22 cellular contexts compared by ENCODE assay signal in genomic region chr11:62719302-62719978, GRCh38. TPM values are rescaled to one million over a fixed set of nuclear protein-coding genes. Genes with fewer than 3 reads are reported as not detected.
DNase-seq lines count a peak whose midpoint lies in the region; TF ChIP-seq lines count a peak whose summit lies in the region.
"Had no signal": no experiment of that assay in that cellular context is flagged by ENCODE, and none has a peak within 500 bp of the region (broad histone marks: within the 10 kb centered on the region; RNA-seq: fewer than 3 reads in every experiment).

No MANE protein-coding gene starts in this region.

- peaks cover 17% of the 10 kb centered on the region for H3K79me1 ChIP-seq in mesendoderm (ENCODE audit: low read length)

- H4K5ac ChIP-seq in mesendoderm (ENCODE audit: low read length), result no peak overlapping the region

- no peak for DNase-seq in activated CD4-positive, alpha-beta T cell treated with anti-CD3 and anti-CD28 coated beads, Interleukin-2, amount 10 ng/mL, durations not matched to agents 24 days and 14 days
- no peak for DNase-seq in activated CD4-positive, alpha-beta T cell treated with anti-CD3 and anti-CD28 coated beads, Interleukin-2, amount 50 U/mL, for 48 hours
- DNase-seq in GM23248, result peak; percentile 33
- no peak for DNase-seq in activated naive CD8-positive, alpha-beta T cell treated with anti-CD3 and anti-CD28 coated beads for 36 hours
- DNase-seq in neural progenitor cell (ENCODE audit: low spot score), result no peak
- DNase-seq in stimulated activated CD4-positive, alpha-beta T cell treated with anti-CD3 and anti-CD28 coated beads, Interleukin-4, amount 100 ng/mL, for 1 hour, result no peak
- no peak for DNase-seq in mesendoderm
- DNase-seq in DMS114 treated with DMSO at 0.1 percent for 48 hours (lab: John Stamatoyannopoulos, UW; ENCODE audit: unreplicated experiment), result no peak
- DNase-seq: activated CD8-positive, alpha-beta memory T cell treated with anti-CD3 and anti-CD28 coated beads for 24 hours; brain microvascular endothelial cell; erythroblast; GDM1; heart right ventricle; mammary epithelial cell; NCI-H1417; NCI-H2171 treated with DMSO at 0.1 percent for 48 hours; nephron progenitor cell; stimulated activated naive CD4-positive, alpha-beta T cell; upper lobe of left lung had no signal

- H3K9me3 ChIP-seq in GM23248 (ENCODE audit: low read depth), result no peaks in the 10 kb centered on the region
- no peaks in the 10 kb centered on the region for H3K9me3 ChIP-seq in neural progenitor cell (ENCODE audit: low read depth)
- H3K9me3 ChIP-seq: heart right ventricle, upper lobe of left lung had no signal

- in situ Hi-C loops in GM23248 (cut with MboI), result no loop called here

- H3K4me1 ChIP-seq in GM23248 (ENCODE audit: insufficient read depth) (peaks cover 19% of the 10 kb centered on the region; the same call in 1 of the 2 replicates), neural progenitor cell (peaks cover 1% of the 10 kb centered on the region), mesendoderm (ENCODE audit: control insufficient read depth, low read depth, low read length) (no peaks in the 10 kb centered on the region)

- no peak overlapping the region for H2BK15ac ChIP-seq in mesendoderm (replicated peaks; ENCODE audit: low read depth)

- H2AFZ ChIP-seq in GM23248 (no peak overlapping the region), neural progenitor cell (replicated peaks) (no peak overlapping the region)

- H3K4me3 Mint-ChIP-seq in activated CD4-positive, alpha-beta T cell treated with anti-CD3 and anti-CD28 coated beads, Interleukin-2, amount 10 ng/mL, durations not matched to agents 24 days and 14 days, result no peak overlapping the region
- no peak overlapping the region for H3K4me3 Mint-ChIP-seq in activated naive CD8-positive, alpha-beta T cell treated with anti-CD3 and anti-CD28 coated beads for 36 hours
- peak overlapping the region; percentile 17 for H3K4me3 Mint-ChIP-seq in neural progenitor cell
- H3K4me3 Mint-ChIP-seq: dendritic cell treated with granulocyte-macrophage colony-stimulating factor and Interleukin-4, amounts not matched to agents 40 ng/mL and 50 ng/mL, for 4 days; nephron progenitor cell had no signal

- no peaks in the 10 kb centered on the region for H3K9me2 ChIP-seq in GM23248 (ENCODE audit: insufficient read depth)

- no peak overlapping the region for H3K4ac ChIP-seq in mesendoderm (ENCODE audit: low read depth, low read length)

- H3K23ac ChIP-seq in mesendoderm (ENCODE audit: low read length), result no peak overlapping the region

- H4K20me1 ChIP-seq in GM23248 (ENCODE audit: insufficient read depth) (0 out of 2 replicates have a peak, but pooled peaks cover 3% of the 10 kb centered on the region), neural progenitor cell (ENCODE audit: low read depth) (peaks cover 37% of the 10 kb centered on the region)

- peak overlapping the region; percentile 42 for H3K27ac ChIP-seq in GM23248
- no peak overlapping the region for H3K27ac ChIP-seq in neural progenitor cell
- no peak overlapping the region for H3K27ac ChIP-seq in mesendoderm (ENCODE audit: low read depth, low read length)
- H3K27ac ChIP-seq: brain microvascular endothelial cell, heart right ventricle, upper lobe of left lung had no signal

- peaks cover 66% of the 10 kb centered on the region for H3K4me1 Mint-ChIP-seq in activated CD4-positive, alpha-beta T cell treated with anti-CD3 and anti-CD28 coated beads, Interleukin-2, amount 10 ng/mL, durations not matched to agents 24 days and 14 days
- peaks cover 47% of the 10 kb centered on the region for H3K4me1 Mint-ChIP-seq in activated naive CD8-positive, alpha-beta T cell treated with anti-CD3 and anti-CD28 coated beads for 36 hours
- H3K4me1 Mint-ChIP-seq in neural progenitor cell, result peaks cover 24% of the 10 kb centered on the region

- no peaks in the 10 kb centered on the region for H3K27me3 Mint-ChIP-seq in activated CD4-positive, alpha-beta T cell treated with anti-CD3 and anti-CD28 coated beads, Interleukin-2, amount 10 ng/mL, durations not matched to agents 24 days and 14 days
- no peaks in the 10 kb centered on the region for H3K27me3 Mint-ChIP-seq in activated naive CD8-positive, alpha-beta T cell treated with anti-CD3 and anti-CD28 coated beads for 36 hours
- H3K27me3 Mint-ChIP-seq in neural progenitor cell (ENCODE audit: insufficient read depth, low read depth), result peaks cover 5% of the 10 kb centered on the region
- H3K27me3 Mint-ChIP-seq: dendritic cell treated with granulocyte-macrophage colony-stimulating factor and Interleukin-4, amounts not matched to agents 40 ng/mL and 50 ng/mL, for 4 days had no signal

- H2BK5ac ChIP-seq in mesendoderm (ENCODE audit: low read length), result no peak overlapping the region

- H3K56ac ChIP-seq in mesendoderm (ENCODE audit: low read length), result no peak overlapping the region

- H3K79me2 ChIP-seq in GM23248 (ENCODE audit: insufficient read depth) (peaks cover 98% of the 10 kb centered on the region), neural progenitor cell (ENCODE audit: low read depth) (peaks cover 81% of the 10 kb centered on the region), mesendoderm (ENCODE audit: control insufficient read depth, insufficient read depth, low read length) (peaks cover 16% of the 10 kb centered on the region)

- H3K9ac ChIP-seq in GM23248, result peak overlapping the region; percentile 5; the same call in 1 of the 2 replicates
- no peak overlapping the region for H3K9ac ChIP-seq in neural progenitor cell
- no peak overlapping the region for H3K9ac ChIP-seq in mesendoderm (ENCODE audit: low read length)

- H3F3A ChIP-seq in GM23248 (ENCODE audit: insufficient read depth) (peaks cover 51% of the 10 kb centered on the region), neural progenitor cell (ENCODE audit: low read depth) (peaks cover 79% of the 10 kb centered on the region)

- WGBS in GM23248 (ENCODE audit: low coverage in 1 of 2, low lambda C conversion rate in 2 of 2, missing lambda C conversion rate in 2 of 2), 2 experiments, result 69 to 73% methylated on average over 2 of the region's 2 CpGs
- no CpG with 5 or more reads among the region's 2 CpGs for WGBS in mesendoderm (ENCODE audit: extremely low coverage, insufficient coverage, low lambda C conversion rate)

- no peak for TF ChIP-seq CTCF in neural progenitor cell (IDR thresholded peaks at IDR 0.05)

- peaks cover 84% of the 10 kb centered on the region for H3K36me3 ChIP-seq in GM23248 (ENCODE audit: low read depth)
- peaks cover 58% of the 10 kb centered on the region for H3K36me3 ChIP-seq in neural progenitor cell
- H3K36me3 ChIP-seq in mesendoderm (ENCODE audit: control insufficient read depth, insufficient read depth, low read length), result peaks cover 44% of the 10 kb centered on the region

- intact Hi-C loops in activated CD4-positive, alpha-beta T cell treated with anti-CD3 and anti-CD28 coated beads, Interleukin-2, amount 10 ng/mL, durations not matched to agents 24 days and 14 days (cut with micrococcal nuclease), result no loop called here

- peaks cover 88% of the 10 kb centered on the region for H3K36me3 Mint-ChIP-seq in activated CD4-positive, alpha-beta T cell treated with anti-CD3 and anti-CD28 coated beads, Interleukin-2, amount 10 ng/mL, durations not matched to agents 24 days and 14 days (ENCODE audit: low read depth)
- H3K36me3 Mint-ChIP-seq in activated naive CD8-positive, alpha-beta T cell treated with anti-CD3 and anti-CD28 coated beads for 36 hours, result peaks cover 60% of the 10 kb centered on the region
- peaks cover 74% of the 10 kb centered on the region for H3K36me3 Mint-ChIP-seq in neural progenitor cell

- H3K4me2 ChIP-seq in GM23248 (ENCODE audit: unreplicated experiment) (no peak overlapping the region), neural progenitor cell (no peak overlapping the region), mesendoderm (ENCODE audit: low read length) (no peak overlapping the region)

- H2AK5ac ChIP-seq in mesendoderm (ENCODE audit: low read length), result no peak overlapping the region

- H3K9me3 Mint-ChIP-seq in activated CD4-positive, alpha-beta T cell treated with anti-CD3 and anti-CD28 coated beads, Interleukin-2, amount 10 ng/mL, durations not matched to agents 24 days and 14 days, result no peaks in the 10 kb centered on the region
- no peaks in the 10 kb centered on the region for H3K9me3 Mint-ChIP-seq in activated naive CD8-positive, alpha-beta T cell treated with anti-CD3 and anti-CD28 coated beads for 36 hours
- no peaks in the 10 kb centered on the region for H3K9me3 Mint-ChIP-seq in neural progenitor cell
- H3K9me3 Mint-ChIP-seq: dendritic cell treated with granulocyte-macrophage colony-stimulating factor and Interleukin-4, amounts not matched to agents 40 ng/mL and 50 ng/mL, for 4 days; nephron progenitor cell had no signal

- H3K18ac ChIP-seq in mesendoderm (ENCODE audit: low read length), result no peak overlapping the region

- peak overlapping the region; percentile 37 for H3K27ac Mint-ChIP-seq in activated CD4-positive, alpha-beta T cell treated with anti-CD3 and anti-CD28 coated beads, Interleukin-2, amount 10 ng/mL, durations not matched to agents 24 days and 14 days
- H3K27ac Mint-ChIP-seq in activated naive CD8-positive, alpha-beta T cell treated with anti-CD3 and anti-CD28 coated beads for 36 hours, result peak overlapping the region; percentile 60
- no peak overlapping the region for H3K27ac Mint-ChIP-seq in neural progenitor cell
- H3K27ac Mint-ChIP-seq: dendritic cell treated with granulocyte-macrophage colony-stimulating factor and Interleukin-4, amounts not matched to agents 40 ng/mL and 50 ng/mL, for 4 days; nephron progenitor cell had no signal

- no peak overlapping the region for H3K4me3 ChIP-seq in GM23248
- H3K4me3 ChIP-seq in neural progenitor cell, result no peak overlapping the region
- no peak overlapping the region for H3K4me3 ChIP-seq in mesendoderm (ENCODE audit: low read length)
- H3K4me3 ChIP-seq: GM12878, heart right ventricle, upper lobe of left lung had no signal

- H3K27me3 ChIP-seq in GM23248 (replicated peaks; ENCODE audit: insufficient read depth) (no peaks in the 10 kb centered on the region), neural progenitor cell (no peaks in the 10 kb centered on the region), mesendoderm (ENCODE audit: insufficient read depth, low read length, poor library complexity) (no peaks in the 10 kb centered on the region)
- H3K27me3 ChIP-seq: brain microvascular endothelial cell, heart right ventricle, upper lobe of left lung had no signal

- no peak overlapping the region for H4K8ac ChIP-seq in mesendoderm (ENCODE audit: low read depth, low read length)

- H2BK120ac ChIP-seq in mesendoderm (ENCODE audit: low read depth, low read length), result no peak overlapping the region

RNA-seq across cellular contexts. Expression of gene HNRNPUL2, which starts 7.8 kb away (rescaled TPM):
- total RNA-seq in activated CD4-positive, alpha-beta T cell treated with anti-CD3 and anti-CD28 coated beads, Interleukin-2, amount 10 ng/mL, durations not matched to agents 24 days and 14 days, result 60.5 and 60.6 TPM in 2 replicates
- total RNA-seq in GM23248 (2014; rRNA removed; shearing (Covaris generic)), result 2.9 and 5.0 TPM in 2 replicates
- polyA plus RNA-seq in GM23248 (2016; fragmentation: Nextera tagmentation; extraction: Ambion mirVana), result 2.1 and 3.1 TPM in 2 replicates
- total RNA-seq in activated naive CD8-positive, alpha-beta T cell treated with anti-CD3 and anti-CD28 coated beads for 36 hours, result 10 to 100 TPM; 54.4 to 56.3 TPM
- 30.9 and 32.5 TPM in 2 replicates for total RNA-seq in neural progenitor cell (ENCODE audit: low replicate concordance)
- 28.5 TPM for polyA plus RNA-seq in mesendoderm (2013, experiment 1 of 2)
- polyA plus RNA-seq in mesendoderm (2013, experiment 2 of 2), result 28.3 TPM

RNA-seq across cellular contexts. Expression of gene TTC9C, which starts 8.8 kb away (rescaled TPM):
- total RNA-seq in activated CD4-positive, alpha-beta T cell treated with anti-CD3 and anti-CD28 coated beads, Interleukin-2, amount 10 ng/mL, durations not matched to agents 24 days and 14 days, result 32.7 and 33.3 TPM in 2 replicates
- 28.9 and 54.6 TPM in 2 replicates for total RNA-seq in GM23248 (2014; rRNA removed; shearing (Covaris generic))
- 40.1 and 46.6 TPM in 2 replicates for polyA plus RNA-seq in GM23248 (2016; fragmentation: Nextera tagmentation; extraction: Ambion mirVana)
- total RNA-seq in activated naive CD8-positive, alpha-beta T cell treated with anti-CD3 and anti-CD28 coated beads for 36 hours, result 10 to 100 TPM; 29.3 to 33.4 TPM
- 55.7 and 78.4 TPM in 2 replicates for total RNA-seq in neural progenitor cell (ENCODE audit: low replicate concordance)
- 41.8 TPM for polyA plus RNA-seq in mesendoderm (2013, experiment 1 of 2)
- 41.4 TPM for polyA plus RNA-seq in mesendoderm (2013, experiment 2 of 2)

RNA-seq across cellular contexts. Expression of gene GNG3, which starts 12.0 kb away (rescaled TPM):
- 0.24 TPM in 1 of 2 replicates, not detected in the other for total RNA-seq in activated CD4-positive, alpha-beta T cell treated with anti-CD3 and anti-CD28 coated beads, Interleukin-2, amount 10 ng/mL, durations not matched to agents 24 days and 14 days
- total RNA-seq in GM23248 (2014; rRNA removed; shearing (Covaris generic)), result not detected in 2 replicates
- 0.29 TPM in 1 of 2 replicates, not detected in the other for polyA plus RNA-seq in GM23248 (2016; fragmentation: Nextera tagmentation; extraction: Ambion mirVana)
- not detected for total RNA-seq in activated naive CD8-positive, alpha-beta T cell treated with anti-CD3 and anti-CD28 coated beads for 36 hours
- total RNA-seq in neural progenitor cell (ENCODE audit: low replicate concordance), result 2.0 TPM in 1 of 2 replicates, not detected in the other
- 5.2 TPM for polyA plus RNA-seq in mesendoderm (2013, experiment 1 of 2)
- 5.0 TPM for polyA plus RNA-seq in mesendoderm (2013, experiment 2 of 2)
- total RNA-seq: GM12878, HT1080, mammary epithelial cell, upper lobe of left lung had no signal

RNA-seq across cellular contexts. Expression of gene BSCL2, which starts 12.2 kb away (rescaled TPM):
- 29.6 and 32.4 TPM in 2 replicates for total RNA-seq in activated CD4-positive, alpha-beta T cell treated with anti-CD3 and anti-CD28 coated beads, Interleukin-2, amount 10 ng/mL, durations not matched to agents 24 days and 14 days
- 51.0 and 63.5 TPM in 2 replicates for total RNA-seq in GM23248 (2014; rRNA removed; shearing (Covaris generic))
- polyA plus RNA-seq in GM23248 (2016; fragmentation: Nextera tagmentation; extraction: Ambion mirVana), result 74.5 and 79.0 TPM in 2 replicates
- total RNA-seq in activated naive CD8-positive, alpha-beta T cell treated with anti-CD3 and anti-CD28 coated beads for 36 hours, result 10 to 100 TPM; 22.7 to 23.7 TPM
- 34.6 and 63.1 TPM in 2 replicates for total RNA-seq in neural progenitor cell (ENCODE audit: low replicate concordance)
- polyA plus RNA-seq in mesendoderm (2013, experiment 1 of 2), result 105 TPM
- 100 TPM for polyA plus RNA-seq in mesendoderm (2013, experiment 2 of 2)

RNA-seq across cellular contexts. Expression of gene LRRN4CL, which starts 30.1 kb away (rescaled TPM):
- 0.16 and 0.17 TPM in 2 replicates for total RNA-seq in activated CD4-positive, alpha-beta T cell treated with anti-CD3 and anti-CD28 coated beads, Interleukin-2, amount 10 ng/mL, durations not matched to agents 24 days and 14 days
- total RNA-seq in GM23248 (2014; rRNA removed; shearing (Covaris generic)), result 6.9 and 12.3 TPM in 2 replicates
- polyA plus RNA-seq in GM23248 (2016; fragmentation: Nextera tagmentation; extraction: Ambion mirVana), result 2.1 and 2.3 TPM in 2 replicates
- under 1 TPM; 0.16 to 0.21 TPM for total RNA-seq in activated naive CD8-positive, alpha-beta T cell treated with anti-CD3 and anti-CD28 coated beads for 36 hours
- total RNA-seq in neural progenitor cell (ENCODE audit: low replicate concordance), result 0.40 TPM in 1 of 2 replicates, not detected in the other
- 0.15 TPM for polyA plus RNA-seq in mesendoderm (2013, experiment 1 of 2)
- polyA plus RNA-seq in mesendoderm (2013, experiment 2 of 2), result 0.13 TPM
